Comparison of ENCODE assay signal across 8 cellular contexts in the genomic region with DNA sequence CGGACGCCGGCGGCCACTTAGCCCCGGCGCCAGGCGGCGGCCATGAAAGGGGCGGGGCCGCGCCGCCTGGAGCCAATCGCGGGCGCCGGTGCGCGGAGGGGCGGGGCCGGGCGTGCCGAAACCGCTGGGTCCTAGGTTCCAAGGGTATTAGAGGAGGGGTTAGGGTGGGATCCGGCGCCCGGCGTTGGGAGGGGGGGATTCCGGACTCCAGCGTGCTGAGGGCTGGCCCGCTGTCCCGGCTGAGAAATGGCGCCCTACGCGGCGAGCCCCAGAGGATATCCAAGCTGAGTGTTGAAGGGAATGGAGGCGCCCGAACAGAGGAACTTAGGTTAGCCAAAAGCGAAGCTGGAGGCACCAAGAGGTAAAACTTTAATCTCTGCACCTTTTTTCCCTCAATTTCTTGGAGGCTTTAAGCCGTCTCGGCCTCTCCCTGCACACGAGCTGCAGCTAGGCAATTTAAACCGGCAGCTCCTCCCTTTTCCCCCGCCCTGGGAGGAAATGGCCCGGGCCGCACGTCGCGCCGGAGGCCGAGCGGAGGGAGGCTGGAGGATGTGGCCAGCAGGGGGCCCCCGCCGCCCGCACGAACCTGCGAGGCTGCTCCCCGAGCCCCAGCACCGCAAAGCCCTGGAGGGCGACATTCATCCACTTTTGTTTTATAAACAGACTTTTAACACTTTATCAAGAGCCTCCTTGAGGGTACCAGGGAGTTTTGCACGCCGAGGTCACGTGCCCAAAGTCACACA. TPM values are rescaled to one million over a fixed set of nuclear protein-coding genes. Genes with fewer than 3 reads are reported as not detected.
A peak's percentile ranks its signal among the peaks of the same experiment; 100 is the strongest.
DNase-seq lines count a peak whose midpoint lies in the region; ATAC-seq and TF ChIP-seq lines count a peak whose summit lies in the region.

A gene with protein sequence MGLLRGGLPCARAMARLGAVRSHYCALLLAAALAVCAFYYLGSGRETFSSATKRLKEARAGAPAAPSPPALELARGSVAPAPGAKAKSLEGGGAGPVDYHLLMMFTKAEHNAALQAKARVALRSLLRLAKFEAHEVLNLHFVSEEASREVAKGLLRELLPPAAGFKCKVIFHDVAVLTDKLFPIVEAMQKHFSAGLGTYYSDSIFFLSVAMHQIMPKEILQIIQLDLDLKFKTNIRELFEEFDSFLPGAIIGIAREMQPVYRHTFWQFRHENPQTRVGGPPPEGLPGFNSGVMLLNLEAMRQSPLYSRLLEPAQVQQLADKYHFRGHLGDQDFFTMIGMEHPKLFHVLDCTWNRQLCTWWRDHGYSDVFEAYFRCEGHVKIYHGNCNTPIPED (minus strand): TSS at position 44 of the 743 bp plus-strand sequence. CDS start 101 bp downstream, outside the sequence.

- ATAC-seq in CD4-positive, CD25-positive, alpha-beta regulatory T cell (ENCODE audit: low read depth in 2 of 2): peak; percentile 84 to 88
- ATAC-seq in GM19397 (IDR thresholded peaks at IDR 0.05; ENCODE audit: unreplicated experiment): peak; percentile 79
- peak; percentile 47 for ATAC-seq in HG03558 (IDR thresholded peaks at IDR 0.05; ENCODE audit: extremely low read depth, unreplicated experiment)
- peak; percentile 92 to 95 (median 92) for ATAC-seq in right lobe of liver

- peak within 1 kb of the TSS; percentile 31 to 96 (median 67) for H3K27ac Mint-ChIP-seq in CD4-positive, CD25-positive, alpha-beta regulatory T cell

- no peaks in the 10 kb centered on the region for H3K9me3 Mint-ChIP-seq in CD4-positive, CD25-positive, alpha-beta regulatory T cell

- H3K4me3 Mint-ChIP-seq in CD4-positive, CD25-positive, alpha-beta regulatory T cell: peak within 1 kb of the TSS; percentile 88 to 94 (median 93)

- WGBS in right lobe of liver (ENCODE audit: insufficient coverage, low coverage, low lambda C conversion rate, missing lambda C conversion rate): 1% methylated on average over 37 of the region's 62 CpGs

- TF ChIP-seq POLR2A in right lobe of liver (IDR thresholded peaks at IDR 0.05): peak; percentile 1

- no peaks in the 10 kb centered on the region for H3K27me3 Mint-ChIP-seq in CD4-positive, CD25-positive, alpha-beta regulatory T cell

- peaks cover 23% of the 10 kb centered on the region for H3K4me1 ChIP-seq in CD4-positive, CD25-positive, alpha-beta regulatory T cell (ENCODE audit: control insufficient read depth, insufficient read depth, low read length, poor library complexity, severe bottlenecking)
- peaks cover 0 to 24% (median 4%) of the 10 kb centered on the region in 4 donors for H3K4me1 ChIP-seq in right lobe of liver

- H3K36me3 ChIP-seq in CD4-positive, CD25-positive, alpha-beta regulatory T cell (ENCODE audit: control insufficient read depth, insufficient read depth, low read length): peaks cover 9% of the 10 kb centered on the region
- no peaks in the 10 kb centered on the region for H3K36me3 ChIP-seq in right lobe of liver

- H3K9me3 ChIP-seq in CD4-positive, CD25-positive, alpha-beta regulatory T cell (ENCODE audit: control insufficient read depth in 2 of 2, low read length in 2 of 2): no peaks in the 10 kb centered on the region
- no peaks in the 10 kb centered on the region for H3K9me3 ChIP-seq in right lobe of liver

- peaks cover 18 to 35% (median 22%) of the 10 kb centered on the region in 4 donors for H3K4me1 Mint-ChIP-seq in CD4-positive, CD25-positive, alpha-beta regulatory T cell

- H3K4me3 ChIP-seq in CD4-positive, CD25-positive, alpha-beta regulatory T cell (ENCODE audit: low read depth, low read length): peak within 1 kb of the TSS; percentile 85
- H3K4me3 ChIP-seq in right lobe of liver: peak within 1 kb of the TSS; percentile 78 to 95 (median 83)

- H3K27ac ChIP-seq in CD4-positive, CD25-positive, alpha-beta regulatory T cell (ENCODE audit: insufficient read depth, low read length, poor library complexity, severe bottlenecking): peak within 1 kb of the TSS; percentile 64
- peak within 1 kb of the TSS; percentile 63 to 90 (median 78) for H3K27ac ChIP-seq in right lobe of liver

- intact Hi-C loops in right lobe of liver (cut with DNase I): loop anchor here in 1 of 2 donors (5.0 kb wide), 1 partner anchor 251 kb away; no protein-coding TSS in a partner anchor

- H3K36me3 Mint-ChIP-seq in CD4-positive, CD25-positive, alpha-beta regulatory T cell: no peaks in the 10 kb centered on the region

- DNase-seq in CD4-positive, CD25-positive, alpha-beta regulatory T cell: peak; percentile 80 to 94 (median 90)
- DNase-seq in NCI-H69 (lab: John Stamatoyannopoulos, UW): peak; percentile 97
- DNase-seq in activated CD4-positive, alpha-beta T cell treated with anti-CD3 and anti-CD28 coated beads, Interleukin-2, amount 50 U/mL, for 4 hours: peak; percentile 83 to 86
- DNase-seq in dermis microvascular lymphatic vessel endothelial cell (ENCODE audit: low read depth in 2 of 2): peak; percentile 68 to 92
- peak; percentile 91 to 92 (median 91) for DNase-seq in right lobe of liver
- peak; percentile 91 for DNase-seq in stimulated activated CD4-positive, alpha-beta T cell treated with anti-CD3 and anti-CD28 coated beads, Interleukin-4, amount 100 ng/mL, for 24 hours

- no peaks in the 10 kb centered on the region for H3K27me3 ChIP-seq in CD4-positive, CD25-positive, alpha-beta regulatory T cell (ENCODE audit: control insufficient read depth, insufficient read depth, low read length)
- no peaks in the 10 kb centered on the region for H3K27me3 ChIP-seq in right lobe of liver

- TF ChIP-seq CTCF in right lobe of liver (IDR thresholded peaks at IDR 0.05): peak; percentile 95 to 99 (median 98)

RNA-seq across cellular contexts. Expression of the gene that starts here (rescaled TPM):
- 6.4 TPM for total RNA-seq in CD4-positive, CD25-positive, alpha-beta regulatory T cell
- 1 to 10 TPM; 3.9 to 5.9 (median 4.8) TPM for polyA plus RNA-seq in CD4-positive, CD25-positive, alpha-beta regulatory T cell
- total RNA-seq in dermis microvascular lymphatic vessel endothelial cell (19.0 and 26.9 TPM in 2 replicates), right lobe of liver (1 to 10 TPM; 1.7 to 6.5 (median 2.1) TPM)

Comparison
In these comparisons a context has a peak if more than half of its experiments do, and no peak if none do; other contexts are left out.
1. Peak in every context shown above with its lines: DNase-seq, ATAC-seq, H3K4me3 ChIP-seq and H3K27ac ChIP-seq.